ENCODE assay signal across 8 cellular contexts in the genomic region with DNA sequence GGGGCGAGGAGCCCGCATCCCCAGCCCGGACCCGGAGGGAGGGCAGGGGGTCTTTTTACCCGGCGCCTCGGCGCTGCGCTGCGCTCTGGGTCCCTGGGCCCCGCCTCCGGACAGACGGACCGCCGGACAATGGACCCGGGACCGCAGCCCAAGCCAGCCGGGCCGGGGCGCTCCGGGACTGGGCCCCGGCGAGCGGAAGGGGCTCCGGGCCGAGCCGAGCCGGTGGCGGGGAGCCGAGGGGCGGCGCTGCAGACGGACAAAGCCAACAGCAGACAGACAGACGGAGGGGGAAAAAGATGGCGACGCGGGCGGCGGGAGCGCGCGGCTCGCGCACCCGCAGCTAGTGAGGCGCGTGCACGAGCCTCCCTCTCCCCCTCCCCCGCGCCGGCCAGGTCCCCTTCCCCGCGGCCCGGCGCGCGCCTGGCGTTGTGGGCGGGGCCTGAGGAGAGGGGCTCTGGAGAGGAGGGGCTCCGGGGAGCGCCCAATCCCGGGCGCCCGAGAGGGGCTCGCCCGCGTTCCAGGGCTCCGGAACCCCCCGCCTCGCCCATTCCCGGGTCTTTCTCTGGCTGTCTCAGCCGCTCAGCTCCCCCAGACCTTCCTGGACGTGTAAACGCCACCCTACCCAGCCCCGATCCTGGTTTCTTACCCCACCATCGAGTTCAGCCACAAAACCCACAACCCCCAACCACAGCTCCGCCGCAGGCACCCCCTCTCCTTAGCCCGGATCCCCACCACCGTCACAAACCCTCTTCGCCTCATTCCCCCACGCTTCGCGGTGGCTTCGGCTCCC. TPM values are rescaled to one million over a fixed set of nuclear protein-coding genes. Genes with fewer than 3 reads are reported as not detected.
DNase-seq lines count a peak whose midpoint lies in the region; ATAC-seq and TF ChIP-seq lines count a peak whose summit lies in the region.

A gene with protein sequence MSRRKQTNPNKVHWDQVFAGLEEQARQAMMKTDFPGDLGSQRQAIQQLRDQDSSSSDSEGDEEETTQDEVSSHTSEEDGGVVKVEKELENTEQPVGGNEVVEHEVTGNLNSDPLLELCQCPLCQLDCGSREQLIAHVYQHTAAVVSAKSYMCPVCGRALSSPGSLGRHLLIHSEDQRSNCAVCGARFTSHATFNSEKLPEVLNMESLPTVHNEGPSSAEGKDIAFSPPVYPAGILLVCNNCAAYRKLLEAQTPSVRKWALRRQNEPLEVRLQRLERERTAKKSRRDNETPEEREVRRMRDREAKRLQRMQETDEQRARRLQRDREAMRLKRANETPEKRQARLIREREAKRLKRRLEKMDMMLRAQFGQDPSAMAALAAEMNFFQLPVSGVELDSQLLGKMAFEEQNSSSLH (minus strand): TSS at position 334 of the 790 bp plus-strand sequence. CDS start 4,236 bp downstream, outside the sequence.

- H3K27ac Mint-ChIP-seq in CD8-positive, alpha-beta T cell, result peak within 1 kb of the TSS; percentile 95
- H3K27ac Mint-ChIP-seq in stimulated activated memory B cell treated with anti-CD40 and anti-IgM and Interleukin-4, amounts not matched to agents 10 μg/mL and 1 μg/mL and 100 μg/mL, for 72 hours, result peak within 1 kb of the TSS; percentile 95

- CTCF ChIA-PET in CD8-positive, alpha-beta T cell (lab: Charles Lee), result interaction anchor here (1.0 to 6.3 kb wide), 11 partner anchors 9 to 89 kb away, joined by 3 to 69 read pairs (median 7); partner anchors contain the start of genes AP1G1, ATXN1L and IST1
- CTCF ChIA-PET in OCI-LY7 (lab: Charles Lee; ENCODE audit: unreplicated experiment), result interaction anchor here (0.8 kb wide), 1 partner anchor 10 kb away, joined by 3 read pairs; no protein-coding TSS in a partner anchor

- H3K79me2 ChIP-seq in OCI-LY7 (ENCODE audit: insufficient read depth, low read depth, low read length), result no peaks in the 10 kb centered on the region

- intact Hi-C loops in CD8-positive, alpha-beta T cell (cut with DNase I, micrococcal nuclease), result loop anchor here (1.0 to 10.0 kb wide), 10 partner anchors 11 to 1359 kb away; partner anchors contain the start of genes IST1 (in 2 of the 2), AP1G1 (in 1 of the 2), ATXN1L (in 1 of the 2) and COG4 (in 1 of the 2)
- intact Hi-C loops in OCI-LY7 (cut with micrococcal nuclease; ENCODE audit: unreplicated experiment) (loop anchor here (1.0 to 10.0 kb wide), 8 partner anchors 11 to 319 kb away; partner anchors contain the start of genes AP1G1, ATXN1L, DHODH and DHX38), esophagus muscularis mucosa (cut with DNase I) (loop anchor here (2.0 to 10.0 kb wide), 3 partner anchors 75 to 159 kb away; partner anchors contain the start of genes AP1G1 and PHLPP2)

- H3K4me1 ChIP-seq in CD8-positive, alpha-beta T cell (ENCODE audit: insufficient read depth, low read length), result peaks cover 39% of the 10 kb centered on the region
- peaks cover 44% of the 10 kb centered on the region for H3K4me1 ChIP-seq in OCI-LY7 (ENCODE audit: insufficient read depth, low read length, poor library complexity, severe bottlenecking)
- peaks cover 11 to 27% (median 25%) of the 10 kb centered on the region in 4 donors for H3K4me1 ChIP-seq in esophagus muscularis mucosa
- H3K4me1 ChIP-seq in muscle layer of duodenum (ENCODE audit: control insufficient read depth in 1 of 2, insufficient read depth in 2 of 2, low read length in 2 of 2), result peaks cover 5 to 9% of the 10 kb centered on the region in 2 donors

- no TSS peak for BruUV-seq in OCI-LY7 (replicated peaks; lab: Mats Ljungman, UMichigan)

- H3K36me3 ChIP-seq in CD8-positive, alpha-beta T cell (ENCODE audit: insufficient read depth, low read length), result no peaks in the 10 kb centered on the region
- H3K36me3 ChIP-seq in OCI-LY7 (ENCODE audit: insufficient read depth, low read length) (peaks cover 8% of the 10 kb centered on the region), esophagus muscularis mucosa (peaks cover 0 to 21% (median 11%) of the 10 kb centered on the region in 4 donors), muscle layer of duodenum (ENCODE audit: control insufficient read depth in 1 of 2, insufficient read depth in 2 of 2, low read length in 2 of 2) (peaks cover 7 to 12% of the 10 kb centered on the region in 2 donors)

- peak within 1 kb of the TSS; percentile 100 for H3K4me2 ChIP-seq in OCI-LY7 (ENCODE audit: low read length)

- H3K27me3 ChIP-seq in CD8-positive, alpha-beta T cell (ENCODE audit: insufficient read depth, low read length), result no peaks in the 10 kb centered on the region
- H3K27me3 ChIP-seq in esophagus muscularis mucosa (no peaks in the 10 kb centered on the region), muscle layer of duodenum (ENCODE audit: low read depth, low read length) (no peaks in the 10 kb centered on the region)

- WGBS in esophagus muscularis mucosa, result under 1% methylated on average over 40 of the region's 85 CpGs

- TF ChIP-seq CTCF in CD8-positive, alpha-beta T cell (IDR thresholded peaks at IDR 0.05), result no peak
- peak; percentile 77 for TF ChIP-seq CTCF in OCI-LY7 (conservative IDR thresholded peaks at IDR 0.05; ENCODE audit: low read length)
- peak; percentile 43 to 53 (median 51) for TF ChIP-seq CTCF in esophagus muscularis mucosa (IDR thresholded peaks at IDR 0.05)

- peak within 1 kb of the TSS; percentile 99 for H2AFZ ChIP-seq in OCI-LY7 (ENCODE audit: low read length)

- peaks cover 51% of the 10 kb centered on the region for H3K4me1 Mint-ChIP-seq in CD8-positive, alpha-beta T cell (ENCODE audit: low read depth)
- H3K4me1 Mint-ChIP-seq in stimulated activated memory B cell treated with anti-CD40 and anti-IgM and Interleukin-4, amounts not matched to agents 10 μg/mL and 1 μg/mL and 100 μg/mL, for 72 hours, result peaks cover 52% of the 10 kb centered on the region

- H3K9me2 ChIP-seq in OCI-LY7 (ENCODE audit: insufficient read depth, low read length), result no peaks in the 10 kb centered on the region

- H3K36me3 Mint-ChIP-seq in CD8-positive, alpha-beta T cell, result peaks cover 14% of the 10 kb centered on the region
- H3K36me3 Mint-ChIP-seq in stimulated activated memory B cell treated with anti-CD40 and anti-IgM and Interleukin-4, amounts not matched to agents 10 μg/mL and 1 μg/mL and 100 μg/mL, for 72 hours, result peaks cover 13% of the 10 kb centered on the region

- no peak for TF ChIP-seq POLR2A in esophagus muscularis mucosa (IDR thresholded peaks at IDR 0.05; ENCODE audit: low read depth)

- peak within 1 kb of the TSS; percentile 47 for H3K27ac ChIP-seq in CD8-positive, alpha-beta T cell (ENCODE audit: low read depth, low read length)
- H3K27ac ChIP-seq in OCI-LY7 (ENCODE audit: low read depth, low read length, poor library complexity, severe bottlenecking) (peak within 1 kb of the TSS; percentile 63), esophagus muscularis mucosa (replicated peaks in 1 of 4) (peak within 1 kb of the TSS; percentile 85 to 95 (median 91)), muscle layer of duodenum (ENCODE audit: low read length) (peak within 1 kb of the TSS; percentile 63)

- H3K4me3 ChIP-seq in CD8-positive, alpha-beta T cell (ENCODE audit: low read depth, low read length), result peak within 1 kb of the TSS; percentile 80
- peak within 1 kb of the TSS; percentile 95 for H3K4me3 ChIP-seq in OCI-LY7 (ENCODE audit: low read depth, low read length, poor library complexity, severe bottlenecking)
- peak within 1 kb of the TSS; percentile 79 to 97 (median 92) for H3K4me3 ChIP-seq in esophagus muscularis mucosa
- peak within 1 kb of the TSS; percentile 83 to 90 for H3K4me3 ChIP-seq in muscle layer of duodenum (ENCODE audit: low read depth in 1 of 2, low read length in 2 of 2)

- no peaks in the 10 kb centered on the region for H3K9me3 ChIP-seq in CD8-positive, alpha-beta T cell (ENCODE audit: low read length)
- H3K9me3 ChIP-seq in OCI-LY7 (ENCODE audit: low read length) (no peaks in the 10 kb centered on the region), esophagus muscularis mucosa (no peaks in the 10 kb centered on the region), muscle layer of duodenum (ENCODE audit: control insufficient read depth in 1 of 2, low read length in 2 of 2) (no peaks in the 10 kb centered on the region)

- H4K20me1 ChIP-seq in OCI-LY7 (ENCODE audit: insufficient read depth, low read length), result peaks cover 6% of the 10 kb centered on the region; the same call in 1 of the 2 replicates

- peak; percentile 48 for ATAC-seq in CD8-positive, alpha-beta T cell
- peak; percentile 60 for ATAC-seq in GM19452 (IDR thresholded peaks at IDR 0.05; ENCODE audit: unreplicated experiment)
- ATAC-seq in stimulated activated memory B cell treated with anti-CD40 and anti-IgM and Interleukin-4, amounts not matched to agents 10 μg/mL and 1 μg/mL and 100 μg/mL, for 72 hours, result peak; percentile 82

- DNase-seq in CD8-positive, alpha-beta T cell, result peak; percentile 48 to 84 (median 67)
- peak; percentile 56 for DNase-seq in HT-29 (ENCODE audit: low spot score)
- DNase-seq in OCI-LY7 (ENCODE audit: low spot score), result peak; percentile 91
- peak; percentile 79 to 84 for DNase-seq in activated T-cell treated with anti-CD3 and anti-CD28 coated beads, Interleukin-2, amount 50 U/mL, for 48 hours
- no peak for DNase-seq in esophagus muscularis mucosa (ENCODE audit: extremely low spot score)

- H3K4me3 Mint-ChIP-seq in CD8-positive, alpha-beta T cell, result peak within 1 kb of the TSS; percentile 94
- H3K4me3 Mint-ChIP-seq in stimulated activated memory B cell treated with anti-CD40 and anti-IgM and Interleukin-4, amounts not matched to agents 10 μg/mL and 1 μg/mL and 100 μg/mL, for 72 hours, result peak within 1 kb of the TSS; percentile 100

- no peaks in the 10 kb centered on the region for H3K27me3 Mint-ChIP-seq in CD8-positive, alpha-beta T cell (ENCODE audit: low read depth)
- H3K27me3 Mint-ChIP-seq in stimulated activated memory B cell treated with anti-CD40 and anti-IgM and Interleukin-4, amounts not matched to agents 10 μg/mL and 1 μg/mL and 100 μg/mL, for 72 hours, result no peaks in the 10 kb centered on the region

- POLR2A ChIA-PET in CD8-positive, alpha-beta T cell (lab: Charles Lee), result interaction anchor here (0.7 to 5.9 kb wide), 10 partner anchors 10 to 90 kb away, joined by 3 to 65 read pairs (median 3); partner anchors contain the start of genes AP1G1, ATXN1L and IST1
- POLR2A ChIA-PET in OCI-LY7 (lab: Charles Lee), result interaction anchor here (0.6 to 3.5 kb wide), 11 partner anchors 11 to 596 kb away, joined by 3 to 19 read pairs (median 4); partner anchors contain the start of gene IST1

- no peaks in the 10 kb centered on the region for H3K9me3 Mint-ChIP-seq in CD8-positive, alpha-beta T cell
- H3K9me3 Mint-ChIP-seq in stimulated activated memory B cell treated with anti-CD40 and anti-IgM and Interleukin-4, amounts not matched to agents 10 μg/mL and 1 μg/mL and 100 μg/mL, for 72 hours, result no peaks in the 10 kb centered on the region

- TF ChIP-seq EP300 in esophagus muscularis mucosa (IDR thresholded peaks at IDR 0.05), result no peak

RNA-seq across cellular contexts. Expression of the gene that starts here (rescaled TPM):
- total RNA-seq in CD8-positive, alpha-beta T cell, result 10 to 100 TPM in 1 of 2 experiments, 1 to 10 TPM in 1; 8.4 to 10.1 TPM
- 7.4 and 10.8 TPM in 2 replicates for total RNA-seq in HT-29 (2014; rRNA removed; shearing (Covaris generic))
- total RNA-seq in OCI-LY7 (2014; rRNA removed; shearing (Covaris generic)), result 10.5 and 14.6 TPM in 2 replicates
- total RNA-seq in OCI-LY7 (2022), result 17.8 and 20.1 TPM in 2 replicates
- 1 to 10 TPM; 2.1 to 6.5 (median 5.9) TPM for total RNA-seq in esophagus muscularis mucosa
